8 cellular contexts compared by ENCODE assay signal in genomic region chr1:33255347-33256311, GRCh38. TPM values are rescaled to one million over a fixed set of nuclear protein-coding genes. Genes with fewer than 3 reads are reported as not detected.
DNase-seq lines count a peak whose midpoint lies in the region; ATAC-seq and TF ChIP-seq lines count a peak whose summit lies in the region.

No MANE protein-coding gene starts in this region.

- in situ Hi-C loops in G401 (cut with HindIII; ENCODE audit: low sequenced_read_pairs) = no loop called here

- no peaks in the 10 kb centered on the region for H3F3A ChIP-seq in OCI-LY1 (ENCODE audit: insufficient read depth, low read length)

- no peaks in the 10 kb centered on the region for H3K9me2 ChIP-seq in OCI-LY1 (ENCODE audit: low read depth, low read length)

- H3K9me3 Mint-ChIP-seq in natural killer cell = no peaks in the 10 kb centered on the region

- peaks cover 19% of the 10 kb centered on the region for H3K4me1 ChIP-seq in OCI-LY1 (ENCODE audit: insufficient read depth, low read length, severe bottlenecking)
- peaks cover 41% of the 10 kb centered on the region for H3K4me1 ChIP-seq in suprapubic skin

- no peaks in the 10 kb centered on the region for H3K36me3 Mint-ChIP-seq in natural killer cell

- intact Hi-C loops in natural killer cell (cut with micrococcal nuclease) = no loop called here

- 22% methylated on average over 12 of the region's 84 CpGs for WGBS in suprapubic skin

- peak overlapping the region; percentile 59 to 63 for H3K27ac Mint-ChIP-seq in natural killer cell

- no peaks in the 10 kb centered on the region; the same call in 1 of the 2 replicates for H3K27me3 ChIP-seq in OCI-LY1 (ENCODE audit: insufficient read depth, low read length)
- H3K27me3 ChIP-seq in suprapubic skin = no peaks in the 10 kb centered on the region

- DNase-seq in G401 (ENCODE audit: low spot score) = peak; percentile 91
- DNase-seq in activated T-helper 9 cell treated with anti-CD3 and anti-CD28 coated beads, Interleukin-2, amount 50 U/mL, for 16 hours (ENCODE audit: low read depth) = peak; percentile 28
- DNase-seq in fibroblast of the conjunctiva (ENCODE audit: low read depth) = peak; percentile 21
- peak; percentile 48 for DNase-seq in natural killer cell
- DNase-seq in suprapubic skin (ENCODE audit: low spot score in 2 of 2) = peak; percentile 89 to 91

- H2AFZ ChIP-seq in OCI-LY1 (ENCODE audit: low read length) = no peak overlapping the region

- peaks cover 34 to 37% of the 10 kb centered on the region in 2 donors for H3K4me1 Mint-ChIP-seq in natural killer cell

- no peak for TF ChIP-seq EP300 in suprapubic skin (IDR thresholded peaks at IDR 0.05)

- H3K36me3 ChIP-seq in OCI-LY1 (ENCODE audit: insufficient read depth, low read length) = no peaks in the 10 kb centered on the region; the same call in 1 of the 2 replicates
- no peaks in the 10 kb centered on the region for H3K36me3 ChIP-seq in suprapubic skin

- peaks cover 0 to 5% of the 10 kb centered on the region in 2 donors for H3K27me3 Mint-ChIP-seq in natural killer cell (ENCODE audit: low read depth in 2 of 2)

- peak overlapping the region; percentile 49; the same call in 1 of the 2 replicates for H3K9ac ChIP-seq in OCI-LY1 (ENCODE audit: low read length)

- H4K20me1 ChIP-seq in OCI-LY1 (ENCODE audit: insufficient read depth, low read length) = no peaks in the 10 kb centered on the region

- TF ChIP-seq CTCF in OCI-LY1 (IDR thresholded peaks at IDR 0.05; ENCODE audit: low read length) (no peak), natural killer cell (IDR thresholded peaks at IDR 0.05) (no peak), suprapubic skin (IDR thresholded peaks at IDR 0.05) (no peak)

- ATAC-seq in HG03045 (IDR thresholded peaks at IDR 0.05; ENCODE audit: unreplicated experiment) = peak; percentile 25
- ATAC-seq in natural killer cell = peak; percentile 64 to 75 (median 68)
- no peak for ATAC-seq in HG03469 (IDR thresholded peaks at IDR 0.05; ENCODE audit: unreplicated experiment)

- peak overlapping the region; percentile 52 for H3K4me3 ChIP-seq in OCI-LY1 (ENCODE audit: low read depth, low read length, poor library complexity, severe bottlenecking)
- peak overlapping the region; percentile 72 for H3K4me3 ChIP-seq in suprapubic skin

- no peaks in the 10 kb centered on the region for H3K79me2 ChIP-seq in OCI-LY1 (ENCODE audit: insufficient read depth, low read length)

- H3K9me3 ChIP-seq in OCI-LY1 (ENCODE audit: low read length) (no peaks in the 10 kb centered on the region), suprapubic skin (no peaks in the 10 kb centered on the region)

- TF ChIP-seq POLR2A in suprapubic skin (IDR thresholded peaks at IDR 0.05) = peak; percentile 23 to 68

- H3K4me3 Mint-ChIP-seq in natural killer cell = peak overlapping the region; percentile 77

- H3K4me2 ChIP-seq in OCI-LY1 (ENCODE audit: low read length) = peak overlapping the region; percentile 71

- H3K27ac ChIP-seq in OCI-LY1 (ENCODE audit: low read depth, low read length, poor library complexity, severe bottlenecking) (no peak overlapping the region), suprapubic skin (peak overlapping the region; percentile 96)

RNA-seq across cellular contexts. Expression of gene ZNF362, which starts 0.7 kb away (rescaled TPM):
- total RNA-seq in G401 (2014; rRNA removed; shearing (Covaris generic)) = 13.5 and 14.2 TPM in 2 replicates
- total RNA-seq in natural killer cell = 10 to 100 TPM; 34.7 to 39.1 (median 38.3) TPM
- 10 to 100 TPM; 18.7 to 23.9 (median 21.9) TPM for total RNA-seq in suprapubic skin

Comparison
In these comparisons a context has a peak if more than half of its experiments do, and no peak if none do; other contexts are left out.
1. DNase-seq: peak in every context shown above with its lines; median percentile 91 in G401; 90 in suprapubic skin; 48 in natural killer cell; 28 in activated T-helper 9 cell treated with anti-CD3 and anti-CD28 coated beads, Interleukin-2, amount 50 U/mL, for 16 hours; 21 in fibroblast of the conjunctiva.